Comparison of ENCODE assay signal across 20 cellular contexts in genomic region chr5:76388236-76388635, GRCh38. TPM values are rescaled to one million over a fixed set of nuclear protein-coding genes. Genes with fewer than 3 reads are reported as not detected.
A peak's percentile ranks its signal among the peaks of the same experiment; 100 is the strongest.
DNase-seq lines count a peak whose midpoint lies in the region; ATAC-seq and TF ChIP-seq lines count a peak whose summit lies in the region.
"Had no signal": no experiment of that assay in that cellular context is flagged by ENCODE, and none has a peak within 500 bp of the region (broad histone marks: within the 10 kb centered on the region; RNA-seq: fewer than 3 reads in every experiment).

No MANE protein-coding gene starts in this region.

- H2AFZ ChIP-seq in PC-9, result no peak overlapping the region

- no peaks in the 10 kb centered on the region for H3K79me2 ChIP-seq in PC-9 (ENCODE audit: low read depth)

- no peak for TF ChIP-seq POLR2A in thyroid gland (IDR thresholded peaks at IDR 0.05)

- H3K9me2 ChIP-seq in PC-9 (ENCODE audit: insufficient read depth), result no peaks in the 10 kb centered on the region

- H3K9me3 ChIP-seq in PC-9 (ENCODE audit: insufficient read depth, low read depth), result no peaks in the 10 kb centered on the region
- no peaks in the 10 kb centered on the region for H3K9me3 ChIP-seq in thyroid gland
- H3K9me3 ChIP-seq: BLaER1 treated with 17β-estradiol and CSF1 and Interleukin-3, amounts not matched to agents 10 nM and 100 nM had no signal

- H3F3A ChIP-seq in PC-9 (ENCODE audit: insufficient read depth, low read depth), result peaks cover 10% of the 10 kb centered on the region; the same call in 1 of the 2 replicates

- H3K27me3 ChIP-seq in PC-9 (ENCODE audit: insufficient read depth, low read depth) (no peaks in the 10 kb centered on the region), thyroid gland (no peaks in the 10 kb centered on the region)
- H3K27me3 ChIP-seq: BLaER1 treated with 17β-estradiol and CSF1 and Interleukin-3, amounts not matched to agents 10 nM and 100 nM had no signal

- CTCF ChIA-PET in PC-9 (lab: Charles Lee), result interaction anchor here (1.2 kb wide), 1 partner anchor 386 kb away, joined by 3 read pairs; no protein-coding TSS in a partner anchor

- H3K4me1 ChIP-seq in PC-9 (replicated peaks; ENCODE audit: insufficient read depth) (peaks cover 51% of the 10 kb centered on the region), thyroid gland (peaks cover 55 to 61% of the 10 kb centered on the region in 2 donors)

- H3K4me3 ChIP-seq in PC-9, result no peak overlapping the region
- no peak overlapping the region for H3K4me3 ChIP-seq in thyroid gland (replicated peaks in 1 of 3)
- H3K4me3 ChIP-seq: BLaER1 treated with 17β-estradiol and CSF1 and Interleukin-3, amounts not matched to agents 10 nM and 100 nM had no signal

- DNase-seq in NCI-H510A treated with DMSO at 0.1 percent for 48 hours (lab: John Stamatoyannopoulos, UW) (peak; percentile 11), NCI-H510A (lab: John Stamatoyannopoulos, UW) (no peak), PC-9 (peak in 1 of 2 experiments; percentile 72), left lobe of liver (ENCODE audit: low spot score) (no peak), thyroid gland (no peak), NCI-H2227 treated with DMSO at 0.1 percent for 48 hours (lab: John Stamatoyannopoulos, UW) (no peak), SHP77 (lab: John Stamatoyannopoulos, UW) (no peak), NCI-H1048 (lab: John Stamatoyannopoulos, UW) (no peak)
- DNase-seq: 8988T; CD8-positive, alpha-beta T cell; GDM1; GOT3; HCEC 1CT; MV-4-11; NCI-H1694; NCI-H2081; NCI-H2171; OCI-M1; Right ventricle myocardium superior had no signal

- H3K36me3 ChIP-seq in PC-9 (ENCODE audit: low read depth) (no peaks in the 10 kb centered on the region), thyroid gland (no peaks in the 10 kb centered on the region)
- H3K36me3 ChIP-seq: BLaER1 treated with 17β-estradiol and CSF1 and Interleukin-3, amounts not matched to agents 10 nM and 100 nM had no signal

- TF ChIP-seq CTCF in PC-9 (conservative IDR thresholded peaks at IDR 0.05) (no peak), thyroid gland (IDR thresholded peaks at IDR 0.05) (no peak)

- no TSS peak for BruUV-seq in PC-9 (replicated peaks; lab: Mats Ljungman, UMichigan)

- POLR2A ChIA-PET in PC-9 (lab: Charles Lee; ENCODE audit: unreplicated experiment), result no interaction called here

- H3K4me2 ChIP-seq in PC-9, result peak overlapping the region; percentile 47

- intact Hi-C loops in PC-9 (cut with micrococcal nuclease; ENCODE audit: unreplicated experiment) (no loop called here), thyroid gland (cut with DNase I) (no loop called here)

- WGBS in thyroid gland, 2 donors, result 37 to 44% methylated on average over 1 of the region's 1 CpG

- no peaks in the 10 kb centered on the region for H4K20me1 ChIP-seq in PC-9 (ENCODE audit: insufficient read depth)
- H4K20me1 ChIP-seq: BLaER1 treated with 17β-estradiol and CSF1 and Interleukin-3, amounts not matched to agents 10 nM and 100 nM had no signal

- H3K27ac ChIP-seq in PC-9 (0 out of 2 replicates have a peak overlapping the region, but pooled peaks have one; percentile 9), thyroid gland (peak overlapping the region; percentile 50 to 91 (median 83))
- H3K27ac ChIP-seq: BLaER1 treated with 17β-estradiol and CSF1 and Interleukin-3, amounts not matched to agents 10 nM and 100 nM had no signal

- peak; percentile 23 for ATAC-seq in left lobe of liver
- ATAC-seq: CD8-positive, alpha-beta T cell had no signal

RNA-seq across cellular contexts. Expression of gene IQGAP2, which starts 14.8 kb away (rescaled TPM):
- total RNA-seq in PC-9 (2021) (not detected in 2 replicates), left lobe of liver (110 TPM), thyroid gland (10 to 100 TPM; 55.1 to 85.5 (median 64.0) TPM)

Comparison
In these comparisons a context has a peak if more than half of its experiments do, and no peak if none do; other contexts are left out.
1. RNA of gene IQGAP2, which starts 14.8 kb away (total RNA-seq): 110 TPM in left lobe of liver (single experiment) and 55.1 to 85.5 TPM in thyroid gland; not detected in PC-9; every median in the first group is over 10 times any median in the second.